15 cellular contexts compared by ENCODE assay signal in the genomic region with DNA sequence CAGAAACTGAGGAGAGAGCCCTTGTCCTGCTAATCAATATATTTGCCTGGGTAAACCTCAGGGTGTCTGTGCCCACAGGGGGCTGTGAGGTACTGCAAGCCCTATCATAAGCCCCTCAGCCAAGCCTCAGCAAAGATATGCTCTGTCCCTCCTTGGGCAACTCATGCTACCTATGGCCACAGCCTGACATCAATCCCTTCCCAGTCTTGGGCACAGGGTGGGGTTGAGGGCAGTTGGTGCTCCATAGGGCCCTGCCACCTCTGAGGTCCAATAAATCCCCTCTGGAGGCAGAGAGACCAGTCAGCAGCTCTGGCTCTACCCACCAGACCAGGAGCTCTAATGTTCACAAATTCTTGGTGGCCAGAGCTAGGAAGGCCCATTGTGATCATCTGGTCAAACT. TPM values are rescaled to one million over a fixed set of nuclear protein-coding genes. Genes with fewer than 3 reads are reported as not detected.
DNase-seq lines count a peak whose midpoint lies in the region; ATAC-seq, FAIRE-seq and TF ChIP-seq lines count a peak whose summit lies in the region.
"Had no signal": no experiment of that assay in that cellular context is flagged by ENCODE, and none has a peak within 500 bp of the region (broad histone marks: within the 10 kb centered on the region; RNA-seq: fewer than 3 reads in every experiment).

No MANE protein-coding gene starts in this region.

- no peak overlapping the region for H3K27ac ChIP-seq in CD4-positive, CD25-positive, alpha-beta regulatory T cell (ENCODE audit: insufficient read depth, low read length, poor library complexity, severe bottlenecking)
- peak overlapping the region; percentile 98 for H3K27ac ChIP-seq in neutrophil
- H3K27ac ChIP-seq: gastrocnemius medialis had no signal

- H3K27ac Mint-ChIP-seq in CD4-positive, CD25-positive, alpha-beta regulatory T cell = peak overlapping the region; percentile 43 to 74 (median 46)
- H3K27ac Mint-ChIP-seq in chondrocyte (ENCODE audit: unreplicated experiment) = no peak overlapping the region

- H3K9me3 Mint-ChIP-seq in CD4-positive, CD25-positive, alpha-beta regulatory T cell = no peaks in the 10 kb centered on the region
- no peaks in the 10 kb centered on the region for H3K9me3 Mint-ChIP-seq in chondrocyte (ENCODE audit: low read depth)

- TF ChIP-seq POLR2A in erythroblast (IDR thresholded peaks at IDR 0.05; ENCODE audit: low read length) = no peak
- TF ChIP-seq POLR2A in GM18505 (IDR thresholded peaks at IDR 0.05; ENCODE audit: borderline replicate concordance, extremely low read depth, insufficient read depth, insufficient read length) = no peak

- no peak for ATAC-seq in CD4-positive, CD25-positive, alpha-beta regulatory T cell (ENCODE audit: low read depth in 2 of 2)
- no peak for ATAC-seq in GM18505 (IDR thresholded peaks at IDR 0.05; ENCODE audit: unreplicated experiment)

- H3K9me3 ChIP-seq in CD4-positive, CD25-positive, alpha-beta regulatory T cell (ENCODE audit: control insufficient read depth in 2 of 2, low read length in 2 of 2) = no peaks in the 10 kb centered on the region
- H3K9me3 ChIP-seq in neutrophil = no peaks in the 10 kb centered on the region
- H3K9me3 ChIP-seq: gastrocnemius medialis had no signal

- peak; percentile 57 for FAIRE-seq in HTR-8/SVneo (lab: Jason Lieb, UNC)
- FAIRE-seq: endometrium, GM12892, small intestine had no signal

- H3K36me3 ChIP-seq in CD4-positive, CD25-positive, alpha-beta regulatory T cell (ENCODE audit: control insufficient read depth, insufficient read depth, low read length) = peaks cover 6% of the 10 kb centered on the region
- peaks cover 36% of the 10 kb centered on the region for H3K36me3 ChIP-seq in neutrophil
- H3K36me3 ChIP-seq: gastrocnemius medialis had no signal

- H3K4me1 ChIP-seq in CD4-positive, CD25-positive, alpha-beta regulatory T cell (ENCODE audit: control insufficient read depth, insufficient read depth, low read length, poor library complexity, severe bottlenecking) = peaks cover 32% of the 10 kb centered on the region
- peaks cover 59 to 67% of the 10 kb centered on the region in 2 experiments for H3K4me1 ChIP-seq in neutrophil (ENCODE audit: control insufficient read depth in 1 of 2, insufficient read depth in 1 of 2, low read depth in 1 of 2, low read length in 1 of 2)
- H3K4me1 ChIP-seq: gastrocnemius medialis had no signal

- no peak overlapping the region for H3K4me3 ChIP-seq in CD4-positive, CD25-positive, alpha-beta regulatory T cell (ENCODE audit: low read depth, low read length)
- H3K4me3 ChIP-seq in neutrophil (ENCODE audit: low read depth in 1 of 2, low read length in 1 of 2) = peak overlapping the region; percentile 29 to 38
- H3K4me3 ChIP-seq: gastrocnemius medialis had no signal

- peaks cover 7% of the 10 kb centered on the region for H3K36me3 Mint-ChIP-seq in CD4-positive, CD25-positive, alpha-beta regulatory T cell
- H3K36me3 Mint-ChIP-seq in chondrocyte (ENCODE audit: low read depth) = peaks cover 1% of the 10 kb centered on the region

- H3K4me3 Mint-ChIP-seq in CD4-positive, CD25-positive, alpha-beta regulatory T cell = no peak overlapping the region
- H3K4me3 Mint-ChIP-seq in chondrocyte (ENCODE audit: unreplicated experiment) = no peak overlapping the region

- TF ChIP-seq CTCF in chondrocyte (IDR thresholded peaks at IDR 0.05) (no peak), neutrophil (IDR thresholded peaks at IDR 0.05) (no peak)

- H3K27me3 ChIP-seq in CD4-positive, CD25-positive, alpha-beta regulatory T cell (ENCODE audit: control insufficient read depth, insufficient read depth, low read length) = no peaks in the 10 kb centered on the region
- no peaks in the 10 kb centered on the region for H3K27me3 ChIP-seq in neutrophil
- H3K27me3 ChIP-seq: gastrocnemius medialis had no signal

- no peaks in the 10 kb centered on the region for H3K27me3 Mint-ChIP-seq in CD4-positive, CD25-positive, alpha-beta regulatory T cell
- H3K27me3 Mint-ChIP-seq in chondrocyte (ENCODE audit: low read depth) = peaks cover 5% of the 10 kb centered on the region

- DNase-seq in CD4-positive, CD25-positive, alpha-beta regulatory T cell = no peak
- DNase-seq in HTR-8/SVneo (ENCODE audit: insufficient read length, low spot score) (no peak), chondrocyte (ENCODE audit: low spot score) (peak; percentile 26), erythroblast (lab: John Stamatoyannopoulos, UW) (no peak), mucosa of gallbladder (ENCODE audit: low spot score) (no peak)
- DNase-seq: activated CD4-positive, alpha-beta T cell treated with anti-CD3 and anti-CD28 coated beads, Interleukin-2, amount 50 U/mL, for 4 hours; KG1; NCI-H2227 treated with DMSO at 0.1 percent for 48 hours; small intestine; stimulated activated naive CD4-positive, alpha-beta T cell treated with Interleukin-2 at 50 U/mL for 16 hours had no signal

- H3K4me1 Mint-ChIP-seq in CD4-positive, CD25-positive, alpha-beta regulatory T cell = peaks cover 8 to 60% (median 21%) of the 10 kb centered on the region in 4 donors
- peaks cover 5% of the 10 kb centered on the region for H3K4me1 Mint-ChIP-seq in chondrocyte (ENCODE audit: low read depth)

RNA-seq across cellular contexts. Expression of a gene that starts 23.8 kb away (rescaled TPM):
- total RNA-seq in CD4-positive, CD25-positive, alpha-beta regulatory T cell = 0.12 TPM
- polyA plus RNA-seq in CD4-positive, CD25-positive, alpha-beta regulatory T cell = under 1 TPM in 1 of 4 donors, not detected in 3; 0.11 TPM
- total RNA-seq in chondrocyte (0.24 to 0.82 TPM (median 0.74 TPM) in 3 replicates), mucosa of gallbladder (0.17 TPM)
- total RNA-seq: gastrocnemius medialis had no signal
